29 cellular contexts compared by ENCODE assay signal in the genomic region with DNA sequence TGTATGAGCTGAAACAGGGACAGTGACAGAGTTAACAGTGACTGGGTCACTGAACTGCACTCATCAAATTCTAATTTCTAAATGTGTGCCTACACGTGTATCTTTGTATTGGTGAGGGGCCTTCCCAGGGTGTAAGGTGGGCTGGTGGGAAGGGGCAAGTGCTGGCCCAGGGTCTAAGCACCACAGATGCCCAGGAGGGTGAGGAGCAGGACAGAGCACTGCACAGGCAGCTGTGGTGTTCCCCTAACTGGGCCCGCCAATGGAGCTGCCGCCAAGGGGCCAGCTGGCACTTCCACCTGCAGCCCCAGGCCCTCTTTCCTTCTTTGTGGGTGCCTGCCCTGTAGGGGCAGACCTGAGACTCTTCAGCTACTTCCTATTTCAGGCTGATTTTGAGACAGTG.
"Had no signal": no experiment of that assay in that cellular context is flagged by ENCODE, and none has a peak within 500 bp of the region (broad histone marks: within the 10 kb centered on the region; RNA-seq: fewer than 3 reads in every experiment).

No MANE protein-coding gene starts in this region.

- FAIRE-seq: colon, kidney had no signal

- H3K4me3 Mint-ChIP-seq: mesothelial cell of epicardium; naive B cell; nephron; neural progenitor cell; stimulated activated memory B cell treated with anti-CD40 and anti-IgM and Interleukin-4, amounts not matched to agents 10 μg/mL and 1 μg/mL and 100 μg/mL, for 72 hours; stimulated activated naive CD8-positive, alpha-beta T cell treated with anti-CD3 and anti-CD28 coated beads, Interleukin-15, Interleukin-2, amounts not matched to agents 100 ng/mL and 50 ng/mL, for 24 hours had no signal

- H3K27me3 Mint-ChIP-seq: naive B cell; stimulated activated memory B cell treated with anti-CD40 and anti-IgM and Interleukin-4, amounts not matched to agents 10 μg/mL and 1 μg/mL and 100 μg/mL, for 72 hours; stimulated activated naive CD8-positive, alpha-beta T cell treated with anti-CD3 and anti-CD28 coated beads, Interleukin-15, Interleukin-2, amounts not matched to agents 100 ng/mL and 50 ng/mL, for 24 hours had no signal

- H3K4me1 Mint-ChIP-seq: mesothelial cell of epicardium, neural progenitor cell had no signal

- H3K4me3 ChIP-seq: dorsolateral prefrontal cortex, gastroesophageal sphincter, heart left ventricle, hepatocyte, left lung, mucosa of descending colon, neural progenitor cell, prostate gland, right atrium auricular region, sigmoid colon, suprapubic skin, transverse colon, upper lobe of right lung, vagina had no signal

- H3K36me3 ChIP-seq: neural progenitor cell, prostate gland had no signal

- H2AFZ ChIP-seq: hepatocyte, neural progenitor cell had no signal

- ATAC-seq: esophagus mucosa; foreskin keratinocyte; gastroesophageal sphincter; left lung; mucosa of descending colon; stimulated activated memory B cell treated with anti-CD40 and anti-IgM and Interleukin-4, amounts not matched to agents 10 μg/mL and 1 μg/mL and 100 μg/mL, for 72 hours; upper lobe of right lung had no signal

- H3K4me2 ChIP-seq: hepatocyte, neural progenitor cell had no signal

- H3K27ac ChIP-seq: dorsolateral prefrontal cortex, epithelial cell of prostate, foreskin keratinocyte, gastroesophageal sphincter, heart left ventricle, hepatocyte, left lung, neural progenitor cell, prostate gland, right atrium auricular region, sigmoid colon, suprapubic skin, transverse colon, upper lobe of right lung, vagina had no signal

- H3K9me3 ChIP-seq: left lung, mucosa of descending colon, prostate gland, right atrium auricular region, sigmoid colon, suprapubic skin, transverse colon, upper lobe of right lung, vagina had no signal

- H3K27me3 ChIP-seq: dorsolateral prefrontal cortex, foreskin keratinocyte, gastroesophageal sphincter, heart left ventricle, hepatocyte, left lung, neural progenitor cell, right atrium auricular region, sigmoid colon, suprapubic skin, transverse colon, upper lobe of right lung, vagina had no signal

- H3K27ac Mint-ChIP-seq: mesothelial cell of epicardium; nephron; neural progenitor cell; stimulated activated memory B cell treated with anti-CD40 and anti-IgM and Interleukin-4, amounts not matched to agents 10 μg/mL and 1 μg/mL and 100 μg/mL, for 72 hours; stimulated activated naive CD8-positive, alpha-beta T cell treated with anti-CD3 and anti-CD28 coated beads, Interleukin-15, Interleukin-2, amounts not matched to agents 100 ng/mL and 50 ng/mL, for 24 hours had no signal

- H3K4me1 ChIP-seq: foreskin keratinocyte, left lung, neural progenitor cell, prostate gland, sigmoid colon, suprapubic skin, transverse colon, upper lobe of right lung had no signal

- H3K9me3 Mint-ChIP-seq: stimulated activated memory B cell treated with anti-CD40 and anti-IgM and Interleukin-4, amounts not matched to agents 10 μg/mL and 1 μg/mL and 100 μg/mL, for 72 hours had no signal

- DNase-seq: effector CD4-positive, alpha-beta T cell; foreskin keratinocyte; heart left ventricle; kidney; mesenchymal stem cell; mucosa of descending colon; naive B cell; nucleus accumbens; sigmoid colon; stimulated activated CD4-positive, alpha-beta T cell treated with anti-CD3 and anti-CD28 coated beads, Interleukin-2, amount 100 ng/mL, for 24 hours; stimulated activated CD4-positive, alpha-beta T cell treated with anti-CD3 and anti-CD28 coated beads, Interleukin-4, amount 100 ng/mL, for 24 hours; transverse colon; upper lobe of right lung had no signal

- H3K79me2 ChIP-seq: hepatocyte had no signal
